In genomic region chr3:119570229-119570628, GRCh38 we compare ENCODE assay signal across 18 cellular contexts. TPM values are rescaled to one million over a fixed set of nuclear protein-coding genes. Genes with fewer than 3 reads are reported as not detected.
DNase-seq lines count a peak whose midpoint lies in the region; ATAC-seq and TF ChIP-seq lines count a peak whose summit lies in the region.
"Had no signal": no experiment of that assay in that cellular context is flagged by ENCODE, and none has a peak within 500 bp of the region (broad histone marks: within the 10 kb centered on the region; RNA-seq: fewer than 3 reads in every experiment).

No MANE protein-coding gene starts in this region.

- no peaks in the 10 kb centered on the region for H3K9me3 ChIP-seq in T-helper 17 cell (ENCODE audit: control insufficient read depth, low read length, poor library complexity, severe bottlenecking)
- H3K9me3 ChIP-seq: SK-N-SH had no signal

- no peaks in the 10 kb centered on the region for H3K36me3 Mint-ChIP-seq in T-helper 17 cell (ENCODE audit: low read depth)
- H3K36me3 Mint-ChIP-seq in natural killer cell, result no peaks in the 10 kb centered on the region
- no peaks in the 10 kb centered on the region for H3K36me3 Mint-ChIP-seq in activated naive CD4-positive, alpha-beta T cell treated with anti-CD3 and anti-CD28 coated beads, Interleukin-2, amount 10 ng/mL, durations not matched to agents 7 days and 5 days
- H3K36me3 Mint-ChIP-seq in endothelial cell (ENCODE audit: low read depth, unreplicated experiment), result peaks cover 4% of the 10 kb centered on the region

- no peaks in the 10 kb centered on the region for H3K9me3 Mint-ChIP-seq in natural killer cell
- H3K9me3 Mint-ChIP-seq in activated naive CD4-positive, alpha-beta T cell treated with anti-CD3 and anti-CD28 coated beads, Interleukin-2, amount 10 ng/mL, durations not matched to agents 7 days and 5 days, result no peaks in the 10 kb centered on the region
- H3K9me3 Mint-ChIP-seq in endothelial cell (ENCODE audit: unreplicated experiment), result no peaks in the 10 kb centered on the region
- H3K9me3 Mint-ChIP-seq: nephron had no signal

- H3K27me3 Mint-ChIP-seq in T-helper 17 cell, result no peaks in the 10 kb centered on the region
- H3K27me3 Mint-ChIP-seq in natural killer cell (ENCODE audit: low read depth in 2 of 2), result peaks cover 7 to 13% of the 10 kb centered on the region in 2 donors
- H3K27me3 Mint-ChIP-seq in activated naive CD4-positive, alpha-beta T cell treated with anti-CD3 and anti-CD28 coated beads, Interleukin-2, amount 10 ng/mL, durations not matched to agents 7 days and 5 days, result peaks cover 48% of the 10 kb centered on the region
- H3K27me3 Mint-ChIP-seq in endothelial cell (ENCODE audit: unreplicated experiment), result peaks cover 4% of the 10 kb centered on the region
- H3K27me3 Mint-ChIP-seq: CD4-positive, CD25-positive, alpha-beta regulatory T cell had no signal

- H3K27ac Mint-ChIP-seq in T-helper 17 cell (no peak overlapping the region), natural killer cell (no peak overlapping the region), endothelial cell (ENCODE audit: unreplicated experiment) (no peak overlapping the region)
- no peak overlapping the region for H3K27ac Mint-ChIP-seq in activated naive CD4-positive, alpha-beta T cell treated with anti-CD3 and anti-CD28 coated beads, Interleukin-2, amount 10 ng/mL, durations not matched to agents 7 days and 5 days
- H3K27ac Mint-ChIP-seq: activated CD4-positive, alpha-beta T cell treated with anti-CD3 and anti-CD28 coated beads, Interleukin-2, amount 10 ng/mL, durations not matched to agents 7 days and 5 days; CD4-positive, CD25-positive, alpha-beta regulatory T cell; nephron had no signal

- H3K4me1 Mint-ChIP-seq in T-helper 17 cell, result no peaks in the 10 kb centered on the region
- H3K4me1 Mint-ChIP-seq in natural killer cell, result no peaks in the 10 kb centered on the region
- H3K4me1 Mint-ChIP-seq in activated naive CD4-positive, alpha-beta T cell treated with anti-CD3 and anti-CD28 coated beads, Interleukin-2, amount 10 ng/mL, durations not matched to agents 7 days and 5 days, result peaks cover 7% of the 10 kb centered on the region
- peaks cover 2% of the 10 kb centered on the region for H3K4me1 Mint-ChIP-seq in endothelial cell (ENCODE audit: unreplicated experiment)
- H3K4me1 Mint-ChIP-seq: nephron had no signal

- TF ChIP-seq CTCF in natural killer cell (IDR thresholded peaks at IDR 0.05) (no peak), endothelial cell (IDR thresholded peaks at IDR 0.05; ENCODE audit: unreplicated experiment) (no peak)

- CTCF ChIA-PET in activated naive CD4-positive, alpha-beta T cell treated with anti-CD3 and anti-CD28 coated beads, Interleukin-2, amount 10 ng/mL, durations not matched to agents 7 days and 5 days (lab: Charles Lee), result no interaction called here

- intact Hi-C loops in natural killer cell (cut with micrococcal nuclease), result no loop called here

- DNase-seq in T-helper 17 cell (no peak), natural killer cell (no peak), DMS 273 treated with DMSO at 0.1 percent for 48 hours (lab: John Stamatoyannopoulos, UW) (no peak), G401 (ENCODE audit: low spot score) (no peak), endothelial cell (ENCODE audit: low spot score) (no peak)
- DNase-seq in activated naive CD4-positive, alpha-beta T cell treated with anti-CD3 and anti-CD28 coated beads, Interleukin-2, amount 10 ng/mL, durations not matched to agents 7 days and 5 days, result no peak
- DNase-seq: activated CD4-positive, alpha-beta T cell treated with anti-CD3 and anti-CD28 coated beads, Interleukin-2, amount 10 ng/mL, durations not matched to agents 7 days and 5 days; activated gamma-delta T cell; CD4-positive, CD25-positive, alpha-beta regulatory T cell; central memory CD4-positive, alpha-beta T cell; NCI-H1436 treated with DMSO at 0.1 percent for 48 hours; NCI-H774; SK-N-SH had no signal

- ATAC-seq in GM18868 (IDR thresholded peaks at IDR 0.05; ENCODE audit: unreplicated experiment), result peak; percentile 63
- ATAC-seq in HG02938 (IDR thresholded peaks at IDR 0.05; ENCODE audit: unreplicated experiment), result peak; percentile 54
- ATAC-seq in T-helper 17 cell, result peak; percentile 14
- peak; percentile 29 to 46 (median 38) for ATAC-seq in natural killer cell

- in situ Hi-C loops in G401 (cut with HindIII; ENCODE audit: low sequenced_read_pairs), result no loop called here

- H3K4me3 Mint-ChIP-seq in T-helper 17 cell (no peak overlapping the region), natural killer cell (no peak overlapping the region), endothelial cell (ENCODE audit: unreplicated experiment) (no peak overlapping the region)
- H3K4me3 Mint-ChIP-seq in activated naive CD4-positive, alpha-beta T cell treated with anti-CD3 and anti-CD28 coated beads, Interleukin-2, amount 10 ng/mL, durations not matched to agents 7 days and 5 days, result no peak overlapping the region
- H3K4me3 Mint-ChIP-seq: activated CD4-positive, alpha-beta T cell treated with anti-CD3 and anti-CD28 coated beads, Interleukin-2, amount 10 ng/mL, durations not matched to agents 7 days and 5 days; CD4-positive, CD25-positive, alpha-beta regulatory T cell; nephron had no signal

RNA-seq across cellular contexts. Expression of gene ADPRH, which starts 9.1 kb away (rescaled TPM):
- total RNA-seq in T-helper 17 cell (1 to 10 TPM; 3.6 to 3.7 TPM), natural killer cell (1 to 10 TPM; 3.8 to 6.2 (median 4.5) TPM), endothelial cell (ENCODE audit: unreplicated experiment) (5.1 TPM)
- not detected in 2 replicates for total RNA-seq in G401 (2014; rRNA removed; shearing (Covaris generic))

RNA-seq across cellular contexts. Expression of gene CD80, which starts 10.8 kb away (rescaled TPM):
- total RNA-seq in T-helper 17 cell (10 to 100 TPM; 13.9 to 14.1 TPM), natural killer cell (1 to 10 TPM in 1 of 3 donors, under 1 TPM in 1, not detected in 1; 0.40 to 1.1 TPM), endothelial cell (ENCODE audit: unreplicated experiment) (not detected)
- total RNA-seq in G401 (2014; rRNA removed; shearing (Covaris generic)), result not detected in 2 replicates
- total RNA-seq: HT-29, smooth muscle cell had no signal

RNA-seq across cellular contexts. Expression of gene PLA1A, which starts 27.5 kb away (rescaled TPM):
- total RNA-seq in T-helper 17 cell (under 1 TPM in 1 of 2 donors, not detected in 1; 0.45 TPM), natural killer cell (under 1 TPM in 2 of 3 donors, not detected in 1; 0.20 to 0.34 TPM), endothelial cell (ENCODE audit: unreplicated experiment) (0.80 TPM)
- total RNA-seq in G401 (2014; rRNA removed; shearing (Covaris generic)), result not detected in 2 replicates
- total RNA-seq: activated CD4-positive, alpha-beta T cell treated with anti-CD3 and anti-CD28 coated beads, Interleukin-2, amount 10 ng/mL, durations not matched to agents 7 days and 5 days; CD4-positive, CD25-positive, alpha-beta regulatory T cell; HT-29; smooth muscle cell had no signal

Comparison
In these comparisons a context has a peak if more than half of its experiments do, and no peak if none do; other contexts are left out.
1. RNA of gene CD80, which starts 10.8 kb away (total RNA-seq): 13.9 to 14.1 TPM in T-helper 17 cell; 0.40 to 1.1 TPM in natural killer cell, not detected in G401 and not detected in endothelial cell (single experiment); every median in the first group is over 4 times any median in the second.
2. Peak in every context shown above with its lines, with median percentiles within 50 percentile points of each other: ATAC-seq.